In genomic region chr10:122838880-122839279, GRCh38 we compare ENCODE assay signal across 35 cellular contexts. TPM values are rescaled to one million over a fixed set of nuclear protein-coding genes. Genes with fewer than 3 reads are reported as not detected.
"Had no signal": no experiment of that assay in that cellular context is flagged by ENCODE, and none has a peak within 500 bp of the region (broad histone marks: within the 10 kb centered on the region; RNA-seq: fewer than 3 reads in every experiment).

No MANE protein-coding gene starts in this region.

- ATAC-seq: activated naive CD4-positive, alpha-beta T cell treated with anti-CD3 and anti-CD28 coated beads, Interleukin-2, amount 50 U/mL, for 72 hours; activated naive CD8-positive, alpha-beta T cell treated with anti-CD3 and anti-CD28 coated beads, Interleukin-2, amount 50 U/mL, for 24 hours; activated T-cell treated with anti-CD3 and anti-CD28 coated beads, Interleukin-2, amount 50 U/mL, for 4 hours; activated T-cell treated with anti-CD3 and anti-CD28 coated beads, Interleukin-2, amount 50 U/mL, for 72 hours; activated T-helper 17 cell treated with anti-CD3 and anti-CD28 coated beads, Interleukin-2, amount 50 U/mL, for 72 hours; body of pancreas had no signal

- H3K36me3 ChIP-seq: adrenal gland, ascending aorta, brain microvascular endothelial cell, breast epithelium, cardiac muscle cell had no signal

- H3K27ac ChIP-seq: adrenal gland, ascending aorta, brain microvascular endothelial cell, breast epithelium, cardiac muscle cell had no signal

- H3K27me3 ChIP-seq: adrenal gland, ascending aorta, body of pancreas, brain microvascular endothelial cell, breast epithelium, cardiac muscle cell had no signal

- H3K4me3 ChIP-seq: adrenal gland, ascending aorta, body of pancreas, breast epithelium, cardiac muscle cell had no signal

- H3K9me3 ChIP-seq: adrenal gland, ascending aorta, body of pancreas had no signal

- H3K4me1 ChIP-seq: adrenal gland, ascending aorta, breast epithelium had no signal

- DNase-seq: activated effector memory CD4-positive, alpha-beta T cell treated with anti-CD3 and anti-CD28 coated beads, Interleukin-2, amount 50 U/mL, for 16 hours; activated effector memory CD4-positive, alpha-beta T cell treated with Interleukin-2 at 50 U/mL for 16 hours; activated gamma-delta T cell; activated gamma-delta T cell treated with Interleukin-2 at 50 U/mL for 16 hours; activated naive CD4-positive, alpha-beta T cell; activated naive CD4-positive, alpha-beta T cell treated with anti-CD3 and anti-CD28 coated beads for 36 hours; activated naive CD4-positive, alpha-beta T cell treated with anti-CD3 and anti-CD28 coated beads, Interleukin-2, amount 10 ng/mL, durations not matched to agents 7 days and 5 days; activated naive CD4-positive, alpha-beta T cell treated with anti-CD3 and anti-CD28 coated beads, Interleukin-2, amount 50 U/mL, for 16 hours; activated naive CD4-positive, alpha-beta T cell treated with Interleukin-2 at 50 U/mL for 16 hours; activated naive CD8-positive, alpha-beta T cell treated with anti-CD3 and anti-CD28 coated beads for 36 hours; activated naive CD8-positive, alpha-beta T cell treated with anti-CD3 and anti-CD28 coated beads, Interleukin-2, amount 10 ng/mL, durations not matched to agents 7 days and 5 days; activated naive CD8-positive, alpha-beta T cell treated with anti-CD3 and anti-CD28 coated beads, Interleukin-2, amount 50 U/mL, for 24 hours; activated T-cell treated with anti-CD3 and anti-CD28 coated beads, Interleukin-2, amount 50 U/mL, for 1 hour; activated T-cell treated with anti-CD3 and anti-CD28 coated beads, Interleukin-2, amount 50 U/mL, for 24 hours; activated T-cell treated with anti-CD3 and anti-CD28 coated beads, Interleukin-2, amount 50 U/mL, for 4 hours; activated T-cell treated with anti-CD3 and anti-CD28 coated beads, Interleukin-2, amount 50 U/mL, for 48 hours; activated T-cell treated with anti-CD3 and anti-CD28 coated beads, Interleukin-2, amount 50 U/mL, for 72 hours; adrenal gland; amniotic stem cell; amygdala; anterior cingulate cortex; aorta; body of pancreas; brain microvascular endothelial cell; caudate nucleus; central memory CD4-positive, alpha-beta T cell; cerebellar nuclear complex had no signal

- FAIRE-seq: astrocyte, bronchial epithelial cell had no signal

RNA-seq across cellular contexts. Expression of gene CUZD1, which starts 6.8 kb away (rescaled TPM):
- total RNA-seq: ascending aorta, chondrocyte had no signal
- polyA plus RNA-seq: cardiac muscle cell had no signal

RNA-seq across cellular contexts. Expression of gene FAM24B, which starts 40.5 kb away (rescaled TPM):
- total RNA-seq: ascending aorta, chondrocyte had no signal
- polyA plus RNA-seq: cardiac muscle cell had no signal
